7 cellular contexts compared by ENCODE assay signal in genomic region chr4:3750334-3750733, GRCh38. TPM values are rescaled to one million over a fixed set of nuclear protein-coding genes. Genes with fewer than 3 reads are reported as not detected.
"Had no signal": no experiment of that assay in that cellular context is flagged by ENCODE, and none has a peak within 500 bp of the region (broad histone marks: within the 10 kb centered on the region; RNA-seq: fewer than 3 reads in every experiment).

No MANE protein-coding gene starts in this region.

- H3K4me3 Mint-ChIP-seq: IgD-negative memory B cell had no signal

- H3K9ac ChIP-seq: GM23248 had no signal

- H3K27ac Mint-ChIP-seq: IgD-negative memory B cell had no signal

- DNase-seq: GM23248, H7, HCEC 1CT, Kasumi-1, KG1 had no signal

- H3K4me3 ChIP-seq: GM23248 had no signal

- H3K27ac ChIP-seq: GM23248, HL-60 had no signal

- H2AFZ ChIP-seq: GM23248 had no signal

RNA-seq across cellular contexts. Expression of gene ADRA2C, which starts 15.9 kb away (rescaled TPM):
- polyA plus RNA-seq: IgD-negative memory B cell had no signal
